10 cellular contexts compared by ENCODE assay signal in genomic region chr17:42107597-42108576, GRCh38. TPM values are rescaled to one million over a fixed set of nuclear protein-coding genes. Genes with fewer than 3 reads are reported as not detected.
DNase-seq lines count a peak whose midpoint lies in the region; TF ChIP-seq lines count a peak whose summit lies in the region.
"Had no signal": no experiment of that assay in that cellular context is flagged by ENCODE, and none has a peak within 500 bp of the region (broad histone marks: within the 10 kb centered on the region; RNA-seq: fewer than 3 reads in every experiment).

No MANE protein-coding gene starts in this region.

- H3K27ac ChIP-seq in HL-60 (replicated peaks), result no peak overlapping the region
- H3K27ac ChIP-seq in OCI-LY7 (ENCODE audit: low read depth, low read length, poor library complexity, severe bottlenecking), result peak overlapping the region; percentile 34
- H3K27ac ChIP-seq: C4-2B had no signal

- in situ Hi-C loops in ACHN (cut with HindIII; ENCODE audit: low pct_ligation_motif_present, low pct_unique_long_range_greater_than_20kb, low sequenced_read_pairs), result loop anchor here (25.0 kb wide), 1 partner anchor 146 kb away; the partner anchor contains the start of gene CNP

- no peaks in the 10 kb centered on the region for H3K27me3 Mint-ChIP-seq in activated T-helper 1 cell treated with anti-CD3 and anti-CD28 coated beads, Interleukin-12 subunit alpha, Interleukin-12 subunit beta, Interleukin-2, Interleukin-4 antibody, amounts not matched to agents 30 ng/mL and 10 ng/mL and 1 ng/mL, durations not matched to agents 14 hours and 24 hours and 36 hours (ENCODE audit: insufficient read depth)
- H3K27me3 Mint-ChIP-seq in progenitor cell of endocrine pancreas, result peaks cover 51% of the 10 kb centered on the region

- no peaks in the 10 kb centered on the region for H3K9me2 ChIP-seq in OCI-LY7 (ENCODE audit: insufficient read depth, low read length)

- no peaks in the 10 kb centered on the region for H3K27me3 ChIP-seq in HL-60 (ENCODE audit: insufficient read depth, poor library complexity, severe bottlenecking)

- H3K4me2 ChIP-seq in OCI-LY7 (ENCODE audit: low read length), result peak overlapping the region; percentile 81

- POLR2A ChIA-PET in OCI-LY7 (lab: Charles Lee), result interaction anchor here (1.6 kb wide), 1 partner anchor 90 kb away, joined by 3 read pairs; the partner anchor contains the start of gene DNAJC7

- no peaks in the 10 kb centered on the region for H3K9me3 Mint-ChIP-seq in activated T-helper 1 cell treated with anti-CD3 and anti-CD28 coated beads, Interleukin-12 subunit alpha, Interleukin-12 subunit beta, Interleukin-2, Interleukin-4 antibody, amounts not matched to agents 30 ng/mL and 10 ng/mL and 1 ng/mL, durations not matched to agents 14 hours and 24 hours and 36 hours
- H3K9me3 Mint-ChIP-seq in progenitor cell of endocrine pancreas (ENCODE audit: low read depth), result no peaks in the 10 kb centered on the region

- H4K20me1 ChIP-seq in OCI-LY7 (ENCODE audit: insufficient read depth, low read length), result no peaks in the 10 kb centered on the region

- H3K36me3 ChIP-seq in OCI-LY7 (ENCODE audit: insufficient read depth, low read length), result no peaks in the 10 kb centered on the region; the same call in 1 of the 2 replicates

- peak overlapping the region; percentile 39 for H3K4me3 ChIP-seq in HL-60 (replicated peaks; ENCODE audit: insufficient read depth, low read length)
- H3K4me3 ChIP-seq in OCI-LY7 (ENCODE audit: low read depth, low read length, poor library complexity, severe bottlenecking), result peak overlapping the region; percentile 56

- peak; percentile 22 for DNase-seq in ACHN
- peak; percentile 93 for DNase-seq in GM19240 (ENCODE audit: insufficient read length, low spot score)
- peak; percentile 75 to 81 for DNase-seq in HL-60 (ENCODE audit: low read depth in 1 of 2, low spot score in 1 of 2)
- DNase-seq in OCI-LY7 (ENCODE audit: low spot score), result peak; percentile 94
- peak; percentile 87 for DNase-seq in activated T-helper 1 cell treated with anti-CD3 and anti-CD28 coated beads, Interleukin-12 subunit alpha, Interleukin-12 subunit beta, Interleukin-2, Interleukin-4 antibody, amounts not matched to agents 30 ng/mL and 10 ng/mL and 1 ng/mL, durations not matched to agents 14 hours and 24 hours and 36 hours (ENCODE audit: low spot score)
- peak; percentile 99 for DNase-seq in germinal center (ENCODE audit: low spot score)
- DNase-seq in progenitor cell of endocrine pancreas (ENCODE audit: low spot score, unreplicated experiment), result peak; percentile 82
- peak; percentile 74 for DNase-seq in ureter (ENCODE audit: low spot score)

- no peaks in the 10 kb centered on the region for H3K9me3 ChIP-seq in OCI-LY7 (ENCODE audit: low read length)

- no peaks in the 10 kb centered on the region for H3K79me2 ChIP-seq in OCI-LY7 (ENCODE audit: insufficient read depth, low read depth, low read length)

- CTCF ChIA-PET in OCI-LY7 (lab: Charles Lee; ENCODE audit: unreplicated experiment), result interaction anchor here (0.6 kb wide), 3 partner anchors 118 to 339 kb away, joined by 4 to 11 read pairs (median 6); no protein-coding TSS in a partner anchor

- peak overlapping the region; percentile 23 for H3K27ac Mint-ChIP-seq in activated T-helper 1 cell treated with anti-CD3 and anti-CD28 coated beads, Interleukin-12 subunit alpha, Interleukin-12 subunit beta, Interleukin-2, Interleukin-4 antibody, amounts not matched to agents 30 ng/mL and 10 ng/mL and 1 ng/mL, durations not matched to agents 14 hours and 24 hours and 36 hours
- no peak overlapping the region for H3K27ac Mint-ChIP-seq in progenitor cell of endocrine pancreas

- intact Hi-C loops in OCI-LY7 (cut with micrococcal nuclease; ENCODE audit: unreplicated experiment), result no loop called here
- intact Hi-C loops in activated T-helper 1 cell treated with anti-CD3 and anti-CD28 coated beads, Interleukin-12 subunit alpha, Interleukin-12 subunit beta, Interleukin-2, Interleukin-4 antibody, amounts not matched to agents 30 ng/mL and 10 ng/mL and 1 ng/mL, durations not matched to agents 14 hours and 24 hours and 36 hours (cut with micrococcal nuclease), result loop anchor here (1.0 kb wide), 2 partner anchors 13 to 73 kb away; partner anchors contain the start of genes KAT2A and KCNH4

- peaks cover 44% of the 10 kb centered on the region for H3K4me1 Mint-ChIP-seq in activated T-helper 1 cell treated with anti-CD3 and anti-CD28 coated beads, Interleukin-12 subunit alpha, Interleukin-12 subunit beta, Interleukin-2, Interleukin-4 antibody, amounts not matched to agents 30 ng/mL and 10 ng/mL and 1 ng/mL, durations not matched to agents 14 hours and 24 hours and 36 hours (ENCODE audit: low read depth)
- H3K4me1 Mint-ChIP-seq in progenitor cell of endocrine pancreas (ENCODE audit: low read depth), result no peaks in the 10 kb centered on the region

- peaks cover 19% of the 10 kb centered on the region for H3K36me3 Mint-ChIP-seq in activated T-helper 1 cell treated with anti-CD3 and anti-CD28 coated beads, Interleukin-12 subunit alpha, Interleukin-12 subunit beta, Interleukin-2, Interleukin-4 antibody, amounts not matched to agents 30 ng/mL and 10 ng/mL and 1 ng/mL, durations not matched to agents 14 hours and 24 hours and 36 hours (ENCODE audit: low read depth)
- H3K36me3 Mint-ChIP-seq in progenitor cell of endocrine pancreas (ENCODE audit: insufficient read depth), result no peaks in the 10 kb centered on the region

- peak overlapping the region; percentile 15 for H3K4me3 Mint-ChIP-seq in activated T-helper 1 cell treated with anti-CD3 and anti-CD28 coated beads, Interleukin-12 subunit alpha, Interleukin-12 subunit beta, Interleukin-2, Interleukin-4 antibody, amounts not matched to agents 30 ng/mL and 10 ng/mL and 1 ng/mL, durations not matched to agents 14 hours and 24 hours and 36 hours
- no peak overlapping the region for H3K4me3 Mint-ChIP-seq in progenitor cell of endocrine pancreas (ENCODE audit: low read depth)

- peaks cover 36% of the 10 kb centered on the region for H3K4me1 ChIP-seq in OCI-LY7 (ENCODE audit: insufficient read depth, low read length, poor library complexity, severe bottlenecking)

- TF ChIP-seq CTCF in HL-60 (IDR thresholded peaks at IDR 0.05; ENCODE audit: insufficient read depth, low read length) (no peak), OCI-LY7 (conservative IDR thresholded peaks at IDR 0.05; ENCODE audit: low read length) (peak; percentile 19; the same call in 1 of the 2 replicates), progenitor cell of endocrine pancreas (IDR thresholded peaks at IDR 0.05; ENCODE audit: unreplicated experiment) (no peak)

- H2AFZ ChIP-seq in OCI-LY7 (ENCODE audit: low read length), result no peak overlapping the region

- no TSS peak for BruUV-seq in OCI-LY7 (replicated peaks; lab: Mats Ljungman, UMichigan)

RNA-seq across cellular contexts. Expression of gene DHX58, which starts 4.6 kb away (rescaled TPM):
- total RNA-seq in OCI-LY7 (2014; rRNA removed; shearing (Covaris generic)), result 7.7 and 10.3 TPM in 2 replicates
- total RNA-seq in OCI-LY7 (2022) (19.4 and 23.7 TPM in 2 replicates), progenitor cell of endocrine pancreas (0.42 and 0.43 TPM in 2 replicates), ureter (31.3 TPM)
- total RNA-seq in activated T-helper 1 cell treated with anti-CD3 and anti-CD28 coated beads, Interleukin-12 subunit alpha, Interleukin-12 subunit beta, Interleukin-2, Interleukin-4 antibody, amounts not matched to agents 30 ng/mL and 10 ng/mL and 1 ng/mL, durations not matched to agents 14 hours and 24 hours and 36 hours, result 26.9 and 28.4 TPM in 2 replicates

RNA-seq across cellular contexts. Expression of gene ZNF385C, which starts 9.6 kb away (rescaled TPM):
- total RNA-seq in OCI-LY7 (2014; rRNA removed; shearing (Covaris generic)), result 0.21 and 0.85 TPM in 2 replicates
- total RNA-seq in OCI-LY7 (2022) (0.26 and 0.67 TPM in 2 replicates), progenitor cell of endocrine pancreas (2.7 TPM in 2 replicates), ureter (1.2 TPM)
- total RNA-seq in activated T-helper 1 cell treated with anti-CD3 and anti-CD28 coated beads, Interleukin-12 subunit alpha, Interleukin-12 subunit beta, Interleukin-2, Interleukin-4 antibody, amounts not matched to agents 30 ng/mL and 10 ng/mL and 1 ng/mL, durations not matched to agents 14 hours and 24 hours and 36 hours, result 0.10 TPM in 1 of 2 replicates, not detected in the other

RNA-seq across cellular contexts. Expression of gene KAT2A, which starts 13.3 kb away (rescaled TPM):
- 56.1 and 73.0 TPM in 2 replicates for total RNA-seq in OCI-LY7 (2014; rRNA removed; shearing (Covaris generic))
- 89.8 and 95.2 TPM in 2 replicates for total RNA-seq in OCI-LY7 (2022)
- 70.8 and 76.9 TPM in 2 replicates for total RNA-seq in activated T-helper 1 cell treated with anti-CD3 and anti-CD28 coated beads, Interleukin-12 subunit alpha, Interleukin-12 subunit beta, Interleukin-2, Interleukin-4 antibody, amounts not matched to agents 30 ng/mL and 10 ng/mL and 1 ng/mL, durations not matched to agents 14 hours and 24 hours and 36 hours
- 40.1 and 43.2 TPM in 2 replicates for total RNA-seq in progenitor cell of endocrine pancreas
- total RNA-seq in ureter, result 62.8 TPM

RNA-seq across cellular contexts. Expression of gene HSPB9, which starts 14.7 kb away (rescaled TPM):
- 0.16 TPM in 1 of 2 replicates, not detected in the other for total RNA-seq in OCI-LY7 (2014; rRNA removed; shearing (Covaris generic))
- total RNA-seq in OCI-LY7 (2022), result not detected in 2 replicates
- total RNA-seq in activated T-helper 1 cell treated with anti-CD3 and anti-CD28 coated beads, Interleukin-12 subunit alpha, Interleukin-12 subunit beta, Interleukin-2, Interleukin-4 antibody, amounts not matched to agents 30 ng/mL and 10 ng/mL and 1 ng/mL, durations not matched to agents 14 hours and 24 hours and 36 hours, result 0.10 TPM in 1 of 2 replicates, not detected in the other
- 0.16 TPM in 1 of 2 replicates, not detected in the other for total RNA-seq in progenitor cell of endocrine pancreas
- not detected for total RNA-seq in ureter
- total RNA-seq: myocyte had no signal

RNA-seq across cellular contexts. Expression of gene RAB5C, which starts 46.9 kb away (rescaled TPM):
- total RNA-seq in OCI-LY7 (2014; rRNA removed; shearing (Covaris generic)), result 37.3 and 50.1 TPM in 2 replicates
- 60.6 and 61.2 TPM in 2 replicates for total RNA-seq in OCI-LY7 (2022)
- 73.3 and 80.0 TPM in 2 replicates for total RNA-seq in activated T-helper 1 cell treated with anti-CD3 and anti-CD28 coated beads, Interleukin-12 subunit alpha, Interleukin-12 subunit beta, Interleukin-2, Interleukin-4 antibody, amounts not matched to agents 30 ng/mL and 10 ng/mL and 1 ng/mL, durations not matched to agents 14 hours and 24 hours and 36 hours
- total RNA-seq in progenitor cell of endocrine pancreas, result 68.8 and 70.3 TPM in 2 replicates
- total RNA-seq in ureter, result 120 TPM

Comparison
In these comparisons a context has a peak if more than half of its experiments do, and no peak if none do; other contexts are left out.
1. DNase-seq: peak in every context shown above with its lines; median percentile 99 in germinal center; 94 in OCI-LY7; 93 in GM19240; 87 in activated T-helper 1 cell treated with anti-CD3 and anti-CD28 coated beads, Interleukin-12 subunit alpha, Interleukin-12 subunit beta, Interleukin-2, Interleukin-4 antibody, amounts not matched to agents 30 ng/mL and 10 ng/mL and 1 ng/mL, durations not matched to agents 14 hours and 24 hours and 36 hours; 82 in progenitor cell of endocrine pancreas; 78 in HL-60; 74 in ureter; 22 in ACHN.